8 cellular contexts compared by ENCODE assay signal in the genomic region with DNA sequence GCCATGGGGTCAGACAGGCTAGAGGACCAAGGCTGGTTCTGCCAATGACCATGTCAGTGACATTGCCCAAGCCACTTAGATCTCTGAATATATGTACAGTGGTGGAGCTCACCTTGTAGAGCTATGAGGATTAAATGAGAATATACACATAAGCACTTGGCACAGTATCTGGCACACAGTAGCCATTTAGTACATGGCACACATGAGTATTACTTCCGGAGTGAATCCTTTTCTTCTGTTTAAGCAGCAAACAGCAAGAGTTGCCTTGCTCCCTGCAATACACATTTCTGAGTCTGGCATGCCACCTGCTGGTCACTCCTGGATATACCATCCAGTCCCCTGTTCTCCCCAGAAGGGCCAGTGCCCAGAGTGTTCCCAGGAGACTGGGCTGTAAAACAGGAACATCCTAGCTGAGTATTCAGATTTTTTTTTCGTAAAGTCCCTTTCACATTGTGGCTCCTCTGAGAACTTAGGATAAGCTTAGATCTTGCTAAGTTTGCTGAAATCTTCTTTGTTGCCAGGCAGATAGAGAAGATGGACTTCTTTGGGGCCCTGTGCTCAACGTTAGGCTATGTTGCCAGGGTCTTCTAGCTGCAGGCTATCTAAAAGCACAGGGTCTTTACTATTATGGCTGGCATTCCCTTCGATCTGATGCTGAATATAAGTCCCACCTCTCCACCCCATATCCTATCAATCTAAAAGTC.
DNase-seq lines count a peak whose midpoint lies in the region; ATAC-seq and TF ChIP-seq lines count a peak whose summit lies in the region.

No MANE protein-coding gene starts in this region.

- H3K9me3 ChIP-seq in HCT116 (ENCODE audit: control insufficient read depth in 1 of 2, insufficient read depth in 1 of 2, low read depth in 1 of 2, low read length in 2 of 2) (no peaks in the 10 kb centered on the region), MG63 (no peaks in the 10 kb centered on the region), SJSA1 (replicated peaks) (no peaks in the 10 kb centered on the region)

- ATAC-seq in HCT116 = peak; percentile 99

- H3K4me1 Mint-ChIP-seq in progenitor cell of endocrine pancreas (ENCODE audit: low read depth) = peaks cover 12% of the 10 kb centered on the region

- H3K36me3 ChIP-seq in HCT116 (ENCODE audit: control insufficient read depth in 1 of 2, insufficient read depth in 2 of 2, low read length in 2 of 2) (no peaks in the 10 kb centered on the region), MG63 (no peaks in the 10 kb centered on the region), SJSA1 (no peaks in the 10 kb centered on the region)

- H2AFZ ChIP-seq in HCT116 (ENCODE audit: low read depth, low read length, poor library complexity, severe bottlenecking) = no peak overlapping the region

- H3K27ac ChIP-seq in HCT116 (ENCODE audit: low read depth, low read length) (no peak overlapping the region), SJSA1 (no peak overlapping the region)

- TF ChIP-seq CTCF in GM12865 (IDR thresholded peaks at IDR 0.05; ENCODE audit: insufficient read depth, low read depth, low read length, missing control alignments) (peak; percentile 81), HCT116 (IDR thresholded peaks at IDR 0.05 in 2 of 3, conservative IDR thresholded peaks at IDR 0.05 in 1 of 3; ENCODE audit: borderline replicate concordance in 1 of 3, insufficient read depth in 1 of 3, low read depth in 2 of 3, low read length in 2 of 3) (peak; percentile 71 to 79 (median 74)), progenitor cell of endocrine pancreas (IDR thresholded peaks at IDR 0.05; ENCODE audit: unreplicated experiment) (peak; percentile 95)

- no TSS peak for BruUV-seq in HCT116 (replicated peaks; lab: Mats Ljungman, UMichigan)

- 0 out of 2 replicates have a peak, but pooled peaks cover 4% of the 10 kb centered on the region for H3K27me3 ChIP-seq in HCT116 (ENCODE audit: insufficient read depth, low read length)
- no peaks in the 10 kb centered on the region for H3K27me3 ChIP-seq in MG63
- no peaks in the 10 kb centered on the region for H3K27me3 ChIP-seq in SJSA1 (replicated peaks)

- no peak overlapping the region for H3K9ac ChIP-seq in HCT116 (ENCODE audit: low read length)

- H3K79me2 ChIP-seq in HCT116 (ENCODE audit: insufficient read depth, low read length) = no peaks in the 10 kb centered on the region

- no peak overlapping the region for H3K4me3 Mint-ChIP-seq in progenitor cell of endocrine pancreas (ENCODE audit: low read depth)

- CTCF ChIA-PET in HCT116 (lab: Charles Lee) = interaction anchor here (1.0 to 2.9 kb wide), 5 partner anchors 9 to 461 kb away, joined by 3 to 14 read pairs (median 4); a partner anchor contains a TSS

- no peak overlapping the region for H3K4me2 ChIP-seq in HCT116 (ENCODE audit: low read length)

- H4K20me1 ChIP-seq in HCT116 (ENCODE audit: insufficient read depth) = no peaks in the 10 kb centered on the region

- TF ChIP-seq RAD21 in HCT116 (IDR thresholded peaks at IDR 0.05; ENCODE audit: low read depth) = peak; percentile 87

- H3K9me2 ChIP-seq in HCT116 (ENCODE audit: insufficient read depth) = no peaks in the 10 kb centered on the region

- H3K4me3 ChIP-seq in GM12865 (ENCODE audit: low read depth, low read length) (no peak overlapping the region), HCT116 (replicated peaks in 1 of 2; ENCODE audit: low read depth in 1 of 2, low read length in 2 of 2) (no peak overlapping the region), MG63 (no peak overlapping the region), SJSA1 (no peak overlapping the region)

- RAD21 ChIA-PET in HCT116 (lab: Charles Lee; ENCODE audit: low non-redundant PET in 1 of 2, low total read pairs in 2 of 2, uncharacterized antibody in 2 of 2, unreplicated experiment in 2 of 2) = interaction anchor here (0.7 to 1.4 kb wide), 2 partner anchors 34 to 454 kb away, joined by 4 to 6 read pairs; no protein-coding TSS in a partner anchor

- POLR2A ChIA-PET in HCT116 (lab: Charles Lee) = no interaction called here

- no peak for TF ChIP-seq POLR2A in HCT116 (IDR thresholded peaks at IDR 0.05; ENCODE audit: borderline replicate concordance, extremely low read depth, insufficient read depth, insufficient read length)

- H3K9me3 Mint-ChIP-seq in progenitor cell of endocrine pancreas (ENCODE audit: low read depth) = no peaks in the 10 kb centered on the region

- H3K27me3 Mint-ChIP-seq in progenitor cell of endocrine pancreas = no peaks in the 10 kb centered on the region

- DNase-seq in GM12865 (ENCODE audit: low read depth) (peak; percentile 79), HCT116 (ENCODE audit: low read depth, low spot score) (peak; percentile 54), MG63 (peak; percentile 50), SJSA1 (ENCODE audit: low read depth in 1 of 2, low spot score in 2 of 2) (peak; percentile 76 to 78), head of caudate nucleus (peak; percentile 71 to 95 (median 88)), progenitor cell of endocrine pancreas (ENCODE audit: low spot score, unreplicated experiment) (peak; percentile 78), NCI-H2107 (lab: John Stamatoyannopoulos, UW) (no peak)
- DNase-seq in activated naive CD4-positive, alpha-beta T cell treated with anti-CD3 and anti-CD28 coated beads, Interleukin-2, amount 50 U/mL, for 16 hours = peak; percentile 69

- H3K4me1 ChIP-seq in HCT116 (ENCODE audit: control insufficient read depth in 1 of 2, insufficient read depth in 2 of 2, low read length in 2 of 2) (no peaks in the 10 kb centered on the region), SJSA1 (replicated peaks) (peaks cover 3% of the 10 kb centered on the region; the same call in 1 of the 2 replicates)

- no peak overlapping the region for H3K27ac Mint-ChIP-seq in progenitor cell of endocrine pancreas

- intact Hi-C loops in HCT116 (cut with micrococcal nuclease) (loop anchor here (1.0 to 10.0 kb wide), 3 partner anchors 220 to 1135 kb away; no protein-coding TSS in a partner anchor), head of caudate nucleus (cut with DNase I) (no loop called here)

- H3K36me3 Mint-ChIP-seq in progenitor cell of endocrine pancreas (ENCODE audit: insufficient read depth) = no peaks in the 10 kb centered on the region

TF ChIP-seq in HCT116, 20 proteins besides CTCF, POLR2A, EP300 and RAD21 (continues in another document):
- no peak for TF ChIP-seq CEBPB (IDR thresholded peaks at IDR 0.05; ENCODE audit: low read depth)
- TF ChIP-seq, protein P1, sequence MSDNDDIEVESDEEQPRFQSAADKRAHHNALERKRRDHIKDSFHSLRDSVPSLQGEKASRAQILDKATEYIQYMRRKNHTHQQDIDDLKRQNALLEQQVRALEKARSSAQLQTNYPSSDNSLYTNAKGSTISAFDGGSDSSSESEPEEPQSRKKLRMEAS (IDR thresholded peaks at IDR 0.05) = no peak
- TF ChIP-seq, protein P2, sequence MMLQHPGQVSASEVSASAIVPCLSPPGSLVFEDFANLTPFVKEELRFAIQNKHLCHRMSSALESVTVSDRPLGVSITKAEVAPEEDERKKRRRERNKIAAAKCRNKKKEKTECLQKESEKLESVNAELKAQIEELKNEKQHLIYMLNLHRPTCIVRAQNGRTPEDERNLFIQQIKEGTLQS (IDR thresholded peaks at IDR 0.05) = no peak
- TF ChIP-seq CBX3 (IDR thresholded peaks at IDR 0.05; ENCODE audit: low read depth) = no peak
- no peak for TF ChIP-seq FOSL1 (IDR thresholded peaks at IDR 0.05; ENCODE audit: low read depth)
- no peak for TF ChIP-seq EZH2phosphoT487 (IDR thresholded peaks at IDR 0.05; ENCODE audit: borderline replicate concordance)
- no peak for TF ChIP-seq SIN3A (IDR thresholded peaks at IDR 0.05; ENCODE audit: low read depth)
- no peak for TF ChIP-seq JUND (IDR thresholded peaks at IDR 0.05)
- no peak for TF ChIP-seq EGR1 (IDR thresholded peaks at IDR 0.05; ENCODE audit: low read depth)
- no peak for TF ChIP-seq ELF1 (IDR thresholded peaks at IDR 0.05; ENCODE audit: borderline replicate concordance, low read depth)
- no peak for TF ChIP-seq ZFX (IDR thresholded peaks at IDR 0.05)
- TF ChIP-seq POLR2AphosphoS5 (IDR thresholded peaks at IDR 0.05; ENCODE audit: low read depth, low read length) = no peak
- TF ChIP-seq EZH2 (IDR thresholded peaks at IDR 0.05) = no peak
- TF ChIP-seq, protein P3, sequence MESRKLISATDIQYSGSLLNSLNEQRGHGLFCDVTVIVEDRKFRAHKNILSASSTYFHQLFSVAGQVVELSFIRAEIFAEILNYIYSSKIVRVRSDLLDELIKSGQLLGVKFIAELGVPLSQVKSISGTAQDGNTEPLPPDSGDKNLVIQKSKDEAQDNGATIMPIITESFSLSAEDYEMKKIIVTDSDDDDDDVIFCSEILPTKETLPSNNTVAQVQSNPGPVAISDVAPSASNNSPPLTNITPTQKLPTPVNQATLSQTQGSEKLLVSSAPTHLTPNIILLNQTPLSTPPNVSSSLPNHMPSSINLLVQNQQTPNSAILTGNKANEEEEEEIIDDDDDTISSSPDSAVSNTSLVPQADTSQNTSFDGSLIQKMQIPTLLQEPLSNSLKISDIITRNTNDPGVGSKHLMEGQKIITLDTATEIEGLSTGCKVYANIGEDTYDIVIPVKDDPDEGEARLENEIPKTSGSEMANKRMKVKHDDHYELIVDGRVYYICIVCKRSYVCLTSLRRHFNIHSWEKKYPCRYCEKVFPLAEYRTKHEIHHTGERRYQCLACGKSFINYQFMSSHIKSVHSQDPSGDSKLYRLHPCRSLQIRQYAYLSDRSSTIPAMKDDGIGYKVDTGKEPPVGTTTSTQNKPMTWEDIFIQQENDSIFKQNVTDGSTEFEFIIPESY (IDR thresholded peaks at IDR 0.05; ENCODE audit: extremely low read depth, insufficient replicate concordance, low read length) = no peak
- no peak for TF ChIP-seq TCF7L2 (IDR thresholded peaks at IDR 0.05; ENCODE audit: borderline replicate concordance, extremely low read depth, insufficient read depth, insufficient read length)
- no peak for TF ChIP-seq YY1 (IDR thresholded peaks at IDR 0.05; ENCODE audit: extremely low read depth, insufficient replicate concordance, low read depth, low read length)
- TF ChIP-seq ZNF274 (IDR thresholded peaks at IDR 0.05; ENCODE audit: low read depth, low read length) = no peak
- TF ChIP-seq SRF (IDR thresholded peaks at IDR 0.05; ENCODE audit: low read depth) = no peak
